Comparison of ENCODE assay signal across 25 cellular contexts in the genomic region with DNA sequence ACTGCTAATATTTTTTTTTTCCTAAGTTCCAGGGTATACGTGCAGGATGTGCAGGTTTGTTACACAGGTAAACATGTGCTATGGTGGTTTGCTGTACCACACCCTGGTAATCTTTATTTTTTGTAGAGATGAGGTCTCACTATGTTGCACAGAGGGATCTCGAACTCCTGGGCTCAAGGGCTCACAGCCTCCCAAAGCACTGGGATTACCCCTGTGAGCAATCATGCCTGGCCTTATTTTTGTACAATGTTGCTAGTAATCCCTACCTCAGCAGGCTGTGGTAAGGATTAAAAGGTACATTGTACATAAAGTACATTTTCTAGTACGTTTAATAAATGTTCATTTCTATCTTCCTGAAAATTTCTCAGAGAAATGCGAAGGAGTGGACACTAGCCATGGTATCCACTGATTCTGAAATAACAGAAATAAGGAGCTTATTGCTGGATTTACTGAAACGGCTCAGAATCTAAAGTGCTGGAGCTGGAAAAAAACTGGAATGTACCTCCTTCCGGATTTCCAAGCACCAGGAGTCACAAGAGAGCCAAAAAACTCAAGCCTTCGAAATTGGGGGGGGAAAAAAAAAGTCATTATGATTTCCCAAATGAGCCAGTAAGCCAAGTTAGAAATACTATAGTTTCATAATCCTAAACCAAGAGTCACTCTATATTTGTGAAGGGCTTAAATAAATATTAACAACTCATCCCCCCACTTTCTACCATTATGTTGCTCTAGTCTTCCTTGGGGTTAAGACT.
DNase-seq lines count a peak whose midpoint lies in the region; ATAC-seq, FAIRE-seq and TF ChIP-seq lines count a peak whose summit lies in the region.
"Had no signal": no experiment of that assay in that cellular context is flagged by ENCODE, and none has a peak within 500 bp of the region (broad histone marks: within the 10 kb centered on the region; RNA-seq: fewer than 3 reads in every experiment).

No MANE protein-coding gene starts in this region.

- H3K27ac ChIP-seq in A549 (peak overlapping the region; percentile 1 to 6; a peak in 3 of 6 replicates), stomach (peak overlapping the region in 3 of 5 donors; percentile 9 to 42 (median 31))
- H3K27ac ChIP-seq: epithelial cell of prostate, GM23248 had no signal

- peak; percentile 72 for FAIRE-seq in A549 (lab: Jason Lieb, UNC)
- FAIRE-seq: frontal cortex had no signal

- CTCF ChIA-PET in A549 (lab: Yijun Ruan, JAX): interaction anchor here (0.6 to 4.2 kb wide), 5 partner anchors 15 to 198 kb away, joined by 3 to 12 read pairs (median 4); no protein-coding TSS in a partner anchor

- no peak for TF ChIP-seq EP300 in A549 (IDR thresholded peaks at IDR 0.05)
- no peak for TF ChIP-seq EP300 in stomach (IDR thresholded peaks at IDR 0.05)

- no peaks in the 10 kb centered on the region for H3K27me3 ChIP-seq in stomach
- H3K27me3 ChIP-seq: tibial nerve had no signal

- 55% methylated on average over 7 of the region's 7 CpGs for WGBS in A549 (ENCODE audit: missing lambda C conversion rate)
- 64 to 76% (median 68%) methylated on average over 7 of the region's 7 CpGs for WGBS in stomach, 5 donors

- intact Hi-C loops in stomach (cut with DNase I; ENCODE audit: low total_unique reads): no loop called here

- H3K4me3 Mint-ChIP-seq in endothelial cell (ENCODE audit: unreplicated experiment): no peak overlapping the region
- H3K4me3 Mint-ChIP-seq: activated CD8-positive, alpha-beta T cell treated with anti-CD3 and anti-CD28 coated beads, Interleukin-2, amount 10 ng/mL, durations not matched to agents 7 days and 5 days had no signal

- no peak overlapping the region for H3K27ac Mint-ChIP-seq in endothelial cell (ENCODE audit: unreplicated experiment)
- H3K27ac Mint-ChIP-seq: activated CD8-positive, alpha-beta T cell treated with anti-CD3 and anti-CD28 coated beads, Interleukin-2, amount 10 ng/mL, durations not matched to agents 7 days and 5 days had no signal

- H3K4me1 ChIP-seq in A549 (peaks cover 71% of the 10 kb centered on the region), stomach (peaks cover 11 to 72% (median 44%) of the 10 kb centered on the region in 4 donors)

- TF ChIP-seq CTCF in A549 (IDR thresholded peaks at IDR 0.05): no peak
- TF ChIP-seq CTCF in stomach (IDR thresholded peaks at IDR 0.05): no peak
- TF ChIP-seq CTCF in endothelial cell (IDR thresholded peaks at IDR 0.05; ENCODE audit: unreplicated experiment): no peak

- TF ChIP-seq POLR2A in A549 (IDR thresholded peaks at IDR 0.05; ENCODE audit: low read length) (no peak), stomach (IDR thresholded peaks at IDR 0.05) (no peak)

- no peak for TF ChIP-seq RAD21 in A549 (conservative IDR thresholded peaks at IDR 0.05 in 1 of 2, IDR thresholded peaks at IDR 0.05 in 1 of 2)

- H3K4me3 ChIP-seq in A549 (no peak overlapping the region), stomach (no peak overlapping the region)
- H3K4me3 ChIP-seq: GM23248, smooth muscle cell, tibial nerve had no signal

- H3K9me3 ChIP-seq in A549: no peaks in the 10 kb centered on the region
- no peaks in the 10 kb centered on the region for H3K9me3 ChIP-seq in stomach
- H3K9me3 ChIP-seq: tibial nerve had no signal

- no peaks in the 10 kb centered on the region for H3K27me3 Mint-ChIP-seq in endothelial cell (ENCODE audit: unreplicated experiment)

- POLR2A ChIA-PET in A549 (lab: Yijun Ruan, JAX): no interaction called here

- DNase-seq in A549 (ENCODE audit: low read depth in 1 of 2, low spot score in 1 of 2) (no peak), NCI-H82 (lab: John Stamatoyannopoulos, UW) (peak; percentile 74), fibroblast of peridontal ligament (ENCODE audit: extremely low read depth) (peak; percentile 30), stomach (no peak), endothelial cell (ENCODE audit: low spot score) (no peak), RPMI8226 (no peak)
- DNase-seq: activated CD8-positive, alpha-beta T cell treated with anti-CD3 and anti-CD28 coated beads, Interleukin-2, amount 10 ng/mL, durations not matched to agents 7 days and 5 days; activated naive CD4-positive, alpha-beta T cell; amniotic stem cell; C1 segment of cervical spinal cord; central memory CD4-positive, alpha-beta T cell; GM23248; islet precursor cell; NCI-H1436; NCI-H2107; NCI-H510A treated with DMSO at 0.1 percent for 48 hours; stimulated activated CD4-positive, alpha-beta T cell treated with anti-CD3 and anti-CD28 coated beads, Interleukin-4, amount 100 ng/mL, for 1 hour; stimulated activated naive CD4-positive, alpha-beta T cell had no signal

- peaks cover 10% of the 10 kb centered on the region for H3K36me3 Mint-ChIP-seq in endothelial cell (ENCODE audit: low read depth, unreplicated experiment)

- H3K4me1 Mint-ChIP-seq in endothelial cell (ENCODE audit: unreplicated experiment): peaks cover 8% of the 10 kb centered on the region

- no peaks in the 10 kb centered on the region for H3K9me3 Mint-ChIP-seq in endothelial cell (ENCODE audit: unreplicated experiment)

- H3K36me3 ChIP-seq in stomach: peaks cover 0 to 16% (median 5%) of the 10 kb centered on the region in 4 donors

- H3K4me2 ChIP-seq in A549: peak overlapping the region; percentile 58
- H3K4me2 ChIP-seq: smooth muscle cell had no signal

- ATAC-seq in A549: peak; percentile 14 to 58; a peak in 4 of 6 replicates
- ATAC-seq in GM18867 (IDR thresholded peaks at IDR 0.05; ENCODE audit: unreplicated experiment): no peak
- no peak for ATAC-seq in HG02642 (IDR thresholded peaks at IDR 0.05; ENCODE audit: poor library complexity, unreplicated experiment)
- ATAC-seq: activated CD4-positive, CD25-positive, alpha-beta regulatory T cell treated with anti-CD3 and anti-CD28 coated beads, Interleukin-2, amount 50 U/mL, for 24 hours; activated CD8-positive, alpha-beta T cell treated with anti-CD3 and anti-CD28 coated beads, Interleukin-2, amount 10 ng/mL, durations not matched to agents 7 days and 5 days had no signal

TF ChIP-seq in A549, 52 proteins besides CTCF, POLR2A, EP300 and RAD21 (continues in another document):
- TF ChIP-seq USF2 (IDR thresholded peaks at IDR 0.05) (no peak), SREBF2 (IDR thresholded peaks at IDR 0.05) (no peak), NR3C1 (IDR thresholded peaks at IDR 0.05) (no peak), GATA3 (IDR thresholded peaks at IDR 0.05; ENCODE audit: borderline replicate concordance) (no peak), ESRRA (IDR thresholded peaks at IDR 0.05; ENCODE audit: borderline replicate concordance, low read length) (no peak), ZC3H11A (IDR thresholded peaks at IDR 0.05) (no peak), POLR2AphosphoS2 (conservative IDR thresholded peaks at IDR 0.05; ENCODE audit: low read length) (no peak), FOSB (CRISPR knock-in tag; IDR thresholded peaks at IDR 0.05) (no peak), JUN (IDR thresholded peaks at IDR 0.05) (no peak), RARB (CRISPR knock-in tag; IDR thresholded peaks at IDR 0.05) (no peak), MYC (IDR thresholded peaks at IDR 0.05; ENCODE audit: borderline replicate concordance, low read length) (no peak), NPAS2 (CRISPR knock-in tag; IDR thresholded peaks at IDR 0.05; ENCODE audit: borderline replicate concordance) (no peak)
- TF ChIP-seq, protein P1, sequence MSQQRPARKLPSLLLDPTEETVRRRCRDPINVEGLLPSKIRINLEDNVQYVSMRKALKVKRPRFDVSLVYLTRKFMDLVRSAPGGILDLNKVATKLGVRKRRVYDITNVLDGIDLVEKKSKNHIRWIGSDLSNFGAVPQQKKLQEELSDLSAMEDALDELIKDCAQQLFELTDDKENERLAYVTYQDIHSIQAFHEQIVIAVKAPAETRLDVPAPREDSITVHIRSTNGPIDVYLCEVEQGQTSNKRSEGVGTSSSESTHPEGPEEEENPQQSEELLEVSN (IDR thresholded peaks at IDR 0.05; ENCODE audit: borderline replicate concordance, low read depth): no peak
- TF ChIP-seq, protein P2, sequence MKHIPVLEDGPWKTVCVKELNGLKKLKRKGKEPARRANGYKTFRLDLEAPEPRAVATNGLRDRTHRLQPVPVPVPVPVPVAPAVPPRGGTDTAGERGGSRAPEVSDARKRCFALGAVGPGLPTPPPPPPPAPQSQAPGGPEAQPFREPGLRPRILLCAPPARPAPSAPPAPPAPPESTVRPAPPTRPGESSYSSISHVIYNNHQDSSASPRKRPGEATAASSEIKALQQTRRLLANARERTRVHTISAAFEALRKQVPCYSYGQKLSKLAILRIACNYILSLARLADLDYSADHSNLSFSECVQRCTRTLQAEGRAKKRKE (CRISPR knock-in tag; IDR thresholded peaks at IDR 0.05; ENCODE audit: low read depth): no peak
- TF ChIP-seq, protein P3, sequence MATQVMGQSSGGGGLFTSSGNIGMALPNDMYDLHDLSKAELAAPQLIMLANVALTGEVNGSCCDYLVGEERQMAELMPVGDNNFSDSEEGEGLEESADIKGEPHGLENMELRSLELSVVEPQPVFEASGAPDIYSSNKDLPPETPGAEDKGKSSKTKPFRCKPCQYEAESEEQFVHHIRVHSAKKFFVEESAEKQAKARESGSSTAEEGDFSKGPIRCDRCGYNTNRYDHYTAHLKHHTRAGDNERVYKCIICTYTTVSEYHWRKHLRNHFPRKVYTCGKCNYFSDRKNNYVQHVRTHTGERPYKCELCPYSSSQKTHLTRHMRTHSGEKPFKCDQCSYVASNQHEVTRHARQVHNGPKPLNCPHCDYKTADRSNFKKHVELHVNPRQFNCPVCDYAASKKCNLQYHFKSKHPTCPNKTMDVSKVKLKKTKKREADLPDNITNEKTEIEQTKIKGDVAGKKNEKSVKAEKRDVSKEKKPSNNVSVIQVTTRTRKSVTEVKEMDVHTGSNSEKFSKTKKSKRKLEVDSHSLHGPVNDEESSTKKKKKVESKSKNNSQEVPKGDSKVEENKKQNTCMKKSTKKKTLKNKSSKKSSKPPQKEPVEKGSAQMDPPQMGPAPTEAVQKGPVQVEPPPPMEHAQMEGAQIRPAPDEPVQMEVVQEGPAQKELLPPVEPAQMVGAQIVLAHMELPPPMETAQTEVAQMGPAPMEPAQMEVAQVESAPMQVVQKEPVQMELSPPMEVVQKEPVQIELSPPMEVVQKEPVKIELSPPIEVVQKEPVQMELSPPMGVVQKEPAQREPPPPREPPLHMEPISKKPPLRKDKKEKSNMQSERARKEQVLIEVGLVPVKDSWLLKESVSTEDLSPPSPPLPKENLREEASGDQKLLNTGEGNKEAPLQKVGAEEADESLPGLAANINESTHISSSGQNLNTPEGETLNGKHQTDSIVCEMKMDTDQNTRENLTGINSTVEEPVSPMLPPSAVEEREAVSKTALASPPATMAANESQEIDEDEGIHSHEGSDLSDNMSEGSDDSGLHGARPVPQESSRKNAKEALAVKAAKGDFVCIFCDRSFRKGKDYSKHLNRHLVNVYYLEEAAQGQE (IDR thresholded peaks at IDR 0.05): no peak

Comparison
In these comparisons a context has a peak if more than half of its experiments do, and no peak if none do; other contexts are left out.
1. ATAC-seq: peak in A549 (2 of 2); none in GM18867 (single experiment) and HG02642 (single experiment).
2. DNase-seq: peak in NCI-H82 (single experiment) and fibroblast of peridontal ligament (single experiment); none in A549 (0 of 2), stomach (single experiment), endothelial cell (single experiment) and RPMI8226 (single experiment).